In the genomic region with DNA sequence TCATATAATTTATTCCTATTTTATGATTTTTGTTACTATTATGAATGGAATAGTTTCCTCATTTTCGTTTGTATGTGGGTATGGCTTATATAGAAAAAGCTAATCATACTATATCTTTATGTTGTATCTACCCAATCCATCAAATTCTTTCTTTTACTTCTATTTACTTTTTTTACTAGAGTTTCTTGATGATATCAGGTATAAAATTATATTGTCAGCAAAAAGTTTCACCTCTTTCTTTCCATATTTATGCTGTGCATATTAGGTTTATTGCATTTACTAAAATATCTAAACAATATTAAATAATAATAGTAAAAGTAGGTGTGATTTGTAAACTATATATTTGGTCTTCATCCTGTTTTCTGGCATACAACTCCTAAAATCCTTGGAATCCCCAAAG, we compare ENCODE assay signal across 24 cellular contexts.
DNase-seq lines count a peak whose midpoint lies in the region; ATAC-seq, FAIRE-seq and TF ChIP-seq lines count a peak whose summit lies in the region.
"Had no signal": no experiment of that assay in that cellular context is flagged by ENCODE, and none has a peak within 500 bp of the region (broad histone marks: within the 10 kb centered on the region; RNA-seq: fewer than 3 reads in every experiment).

No MANE protein-coding gene starts in this region.

- intact Hi-C loops in HepG2 (cut with micrococcal nuclease; ENCODE audit: unreplicated experiment): no loop called here
- intact Hi-C loops in right lobe of liver (cut with DNase I): no loop called here
- intact Hi-C loops in K562 (cut with micrococcal nuclease): no loop called here

- TF ChIP-seq EP300 in HepG2 (IDR thresholded peaks at IDR 0.05; ENCODE audit: low read depth in 2 of 2, low read length in 2 of 2): no peak
- TF ChIP-seq EP300 in HepG2 (CRISPR knock-in tag; IDR thresholded peaks at IDR 0.05; ENCODE audit: borderline replicate concordance): no peak
- TF ChIP-seq EP300 in K562 (IDR thresholded peaks at IDR 0.05; ENCODE audit: low read length): no peak

- no peaks in the 10 kb centered on the region; a peak in 1 of 5 replicates for H3K27me3 ChIP-seq in HepG2 (ENCODE audit: control insufficient read depth in 1 of 2, insufficient read depth in 2 of 2, low read length in 2 of 2)
- H3K27me3 ChIP-seq in right lobe of liver: no peaks in the 10 kb centered on the region
- no peaks in the 10 kb centered on the region for H3K27me3 ChIP-seq in K562 (ENCODE audit: control insufficient read depth in 2 of 2, insufficient read depth in 2 of 2, low read length in 2 of 2)
- H3K27me3 ChIP-seq in neuronal stem cell (ENCODE audit: control insufficient read depth in 3 of 3, insufficient read depth in 3 of 3, low read depth in 1 of 3, low read length in 3 of 3): no peaks in the 10 kb centered on the region
- H3K27me3 ChIP-seq: BE2C, BLaER1 had no signal

- TF ChIP-seq CTCF in HepG2 (CRISPR knock-in tag; IDR thresholded peaks at IDR 0.05) (no peak), right lobe of liver (IDR thresholded peaks at IDR 0.05) (no peak), K562 (IDR thresholded peaks at IDR 0.05 in 2 of 3, conservative IDR thresholded peaks at IDR 0.05 in 1 of 3; ENCODE audit: insufficient read depth in 2 of 3, low read depth in 1 of 3, low read length in 3 of 3) (no peak)

- H2BK120ac ChIP-seq in neuronal stem cell (ENCODE audit: low read depth, low read length): no peak overlapping the region

- FAIRE-seq in HepG2 (lab: Jason Lieb, UNC) (no peak), K562 (lab: Jason Lieb, UNC) (no peak)
- FAIRE-seq: GM12878, GM12892, GM18507 had no signal

- 0% methylated on average over 1 of the region's 1 CpG for WGBS in HepG2 (ENCODE audit: low lambda C conversion rate)
- WGBS in right lobe of liver (ENCODE audit: insufficient coverage, low coverage, low lambda C conversion rate, missing lambda C conversion rate): 0% methylated on average over 1 of the region's 1 CpG
- WGBS in K562 (ENCODE audit: insufficient coverage, low coverage, missing lambda C conversion rate): 0% methylated on average over 1 of the region's 1 CpG
- WGBS in neuronal stem cell (ENCODE audit: extremely low coverage in 2 of 2, insufficient read length in 2 of 2, insufficient replicate concordance in 1 of 2), 2 donors: no CpG with 5 or more reads among the region's 1 CpG

- POLR2A ChIA-PET in HepG2 (lab: Yijun Ruan, JAX) (no interaction called here), K562 (lab: Yijun Ruan, JAX) (no interaction called here)

- no peak overlapping the region for H4K8ac ChIP-seq in neuronal stem cell (ENCODE audit: low read depth, low read length)

- no peaks in the 10 kb centered on the region for H3K79me1 ChIP-seq in neuronal stem cell (ENCODE audit: low read depth, low read length)

- H2AFZ ChIP-seq in HepG2 (ENCODE audit: low read length) (no peak overlapping the region), K562 (ENCODE audit: low read depth, low read length) (no peak overlapping the region), neuronal stem cell (ENCODE audit: low read length) (no peak overlapping the region)

- H3K36me3 ChIP-seq in HepG2 (replicated peaks in 1 of 2; ENCODE audit: control insufficient read depth in 1 of 2, insufficient read depth in 2 of 2, low read length in 2 of 2) (no peaks in the 10 kb centered on the region), right lobe of liver (no peaks in the 10 kb centered on the region), K562 (ENCODE audit: control insufficient read depth, insufficient read depth, low read length) (no peaks in the 10 kb centered on the region), neuronal stem cell (replicated peaks in 1 of 2; ENCODE audit: control insufficient read depth in 2 of 2, insufficient read depth in 2 of 2, low read length in 2 of 2) (no peaks in the 10 kb centered on the region)
- H3K36me3 ChIP-seq: BE2C, BLaER1 had no signal

- no peak overlapping the region for H3K14ac ChIP-seq in neuronal stem cell (ENCODE audit: low read length)

- BruUV-seq in HepG2 (replicated peaks; lab: Mats Ljungman, UMichigan): no TSS peak
- BruUV-seq in K562 (replicated peaks; lab: Mats Ljungman, UMichigan): no TSS peak

- H3K27ac ChIP-seq in HepG2 (ENCODE audit: extremely low read length, insufficient read depth, low read length) (no peak overlapping the region), right lobe of liver (no peak overlapping the region), K562 (ENCODE audit: extremely low read depth, low read depth, low read length) (no peak overlapping the region), neuronal stem cell (replicated peaks; ENCODE audit: low read length) (no peak overlapping the region)
- H3K27ac ChIP-seq: 22Rv1, BLaER1 had no signal

- no peak overlapping the region for H2AK5ac ChIP-seq in neuronal stem cell (ENCODE audit: low read depth, low read length)

- H3K4me1 ChIP-seq in HepG2 (ENCODE audit: insufficient read depth, low read length) (no peaks in the 10 kb centered on the region), right lobe of liver (no peaks in the 10 kb centered on the region), K562 (replicated peaks in 1 of 2; ENCODE audit: control insufficient read depth in 2 of 2, insufficient read depth in 2 of 2, low read length in 2 of 2) (no peaks in the 10 kb centered on the region), neuronal stem cell (ENCODE audit: control insufficient read depth in 2 of 2, insufficient read depth in 1 of 2, low read depth in 1 of 2, low read length in 2 of 2) (no peaks in the 10 kb centered on the region)
- H3K4me1 ChIP-seq: BE2C, BLaER1 had no signal

- no peaks in the 10 kb centered on the region for H3K9me1 ChIP-seq in K562 (ENCODE audit: control insufficient read depth, insufficient read depth, low read length)

- H3K4me3 ChIP-seq in HepG2 (replicated peaks in 1 of 3; ENCODE audit: insufficient read depth in 1 of 3, low read depth in 2 of 3, low read length in 3 of 3): no peak overlapping the region
- H3K4me3 ChIP-seq in right lobe of liver: no peak overlapping the region
- no peak overlapping the region for H3K4me3 ChIP-seq in K562
- no peak overlapping the region for H3K4me3 ChIP-seq in neuronal stem cell (ENCODE audit: low read length in 2 of 2)
- H3K4me3 ChIP-seq: BLaER1, GM12878 had no signal

- H3K9me3 ChIP-seq in HepG2 (ENCODE audit: low read length): no peaks in the 10 kb centered on the region
- no peaks in the 10 kb centered on the region for H3K9me3 ChIP-seq in right lobe of liver
- H3K9me3 ChIP-seq in K562 (replicated peaks; ENCODE audit: control insufficient read depth, insufficient read depth, low read depth, low read length): no peaks in the 10 kb centered on the region
- no peaks in the 10 kb centered on the region for H3K9me3 ChIP-seq in neuronal stem cell (replicated peaks in 1 of 2; ENCODE audit: control insufficient read depth in 2 of 2, insufficient read depth in 1 of 2, low read depth in 1 of 2, low read length in 2 of 2)
- H3K9me3 ChIP-seq: BE2C had no signal

- H3K9ac ChIP-seq in HepG2 (ENCODE audit: insufficient read depth, low read depth, low read length) (no peak overlapping the region), K562 (ENCODE audit: insufficient read depth in 1 of 2, low read depth in 2 of 2, low read length in 2 of 2) (no peak overlapping the region), neuronal stem cell (ENCODE audit: low read depth, low read length, poor library complexity) (no peak overlapping the region)
- H3K9ac ChIP-seq: BLaER1 had no signal

- H2BK5ac ChIP-seq in neuronal stem cell (ENCODE audit: low read length): no peak overlapping the region

- H3K4ac ChIP-seq in neuronal stem cell (ENCODE audit: low read length): no peak overlapping the region

- H2BK15ac ChIP-seq in neuronal stem cell (ENCODE audit: low read length): no peak overlapping the region

- H4K20me1 ChIP-seq in HepG2 (ENCODE audit: insufficient read depth, low read length): no peaks in the 10 kb centered on the region
- H4K20me1 ChIP-seq in K562 (replicated peaks; ENCODE audit: control insufficient read depth, insufficient read depth, low read length): no peaks in the 10 kb centered on the region
- H4K20me1 ChIP-seq: BLaER1 had no signal

- no peak overlapping the region for H2BK12ac ChIP-seq in neuronal stem cell (ENCODE audit: low read length)

- ATAC-seq in HepG2 (no peak), right lobe of liver (no peak), K562 (no peak)
- ATAC-seq: GM12878 had no signal

- no peak overlapping the region for H3K23ac ChIP-seq in neuronal stem cell (ENCODE audit: low read depth, low read length, poor library complexity)

- no peak overlapping the region for H3K18ac ChIP-seq in neuronal stem cell (ENCODE audit: low read length)

- CTCF ChIA-PET in HepG2 (lab: Yijun Ruan, JAX; ENCODE audit: low intra/inter-chr PET ratio, low total read pairs) (no interaction called here), K562 (lab: Yijun Ruan, JAX; ENCODE audit: low intra/inter-chr PET ratio) (no interaction called here)

- TF ChIP-seq POLR2A in HepG2 (IDR thresholded peaks at IDR 0.05; ENCODE audit: insufficient read depth in 1 of 2, low read depth in 2 of 2, low read length in 2 of 2): no peak
- no peak for TF ChIP-seq POLR2A in right lobe of liver (IDR thresholded peaks at IDR 0.05)
- TF ChIP-seq POLR2A in K562 (conservative IDR thresholded peaks at IDR 0.05): no peak

- DNase-seq in HepG2 (ENCODE audit: low spot score) (no peak), right lobe of liver (no peak), K562 (ENCODE audit: extremely low read depth in 1 of 4, low spot score in 3 of 4) (no peak), neuronal stem cell (ENCODE audit: low spot score) (no peak)
- DNase-seq in stimulated activated CD8-positive, alpha-beta memory T cell treated with anti-CD3 and anti-CD28 coated beads, Interleukin-4, amount 100 ng/mL, for 48 hours: no peak
- DNase-seq: ACHN; BE2C; C1 segment of cervical spinal cord; CD4-positive, alpha-beta memory T cell; CD4-positive, CD25-positive, alpha-beta regulatory T cell; CD8-positive, alpha-beta memory T cell; COR-L47; DMS 273 treated with DMSO at 0.1 percent for 48 hours; DMS153; DMS53; DMS79; DND-41; EL; GDM1 had no signal

- in situ Hi-C loops in HepG2 (cut with HindIII; ENCODE audit: extremely low pct_ligation_motif_present, low pct_unique_long_range_greater_than_20kb) (no loop called here), K562 (cut with MboI) (no loop called here)

- no peaks in the 10 kb centered on the region for H3K79me2 ChIP-seq in HepG2 (ENCODE audit: insufficient read depth, low read length)
- H3K79me2 ChIP-seq in K562 (ENCODE audit: control insufficient read depth, insufficient read depth, low read length): no peaks in the 10 kb centered on the region

- H3K4me2 ChIP-seq in HepG2 (ENCODE audit: low read depth, low read length) (no peak overlapping the region), K562 (ENCODE audit: insufficient read depth, low read length) (no peak overlapping the region), neuronal stem cell (ENCODE audit: insufficient read depth, low read length, poor library complexity, severe bottlenecking) (no peak overlapping the region)
- H3K4me2 ChIP-seq: BLaER1 had no signal

- TF ChIP-seq RAD21 in HepG2 (CRISPR knock-in tag; IDR thresholded peaks at IDR 0.05) (no peak), K562 (CRISPR knock-in tag; conservative IDR thresholded peaks at IDR 0.05 in 1 of 2, IDR thresholded peaks at IDR 0.05 in 1 of 2) (no peak)

- no peak overlapping the region for H4K91ac ChIP-seq in neuronal stem cell (ENCODE audit: low read depth, low read length, poor library complexity)

TF ChIP-seq in K562, 482 proteins besides CTCF, POLR2A, EP300 and RAD21 (continues in another document):
- TF ChIP-seq ASH1L (IDR thresholded peaks at IDR 0.05; ENCODE audit: borderline replicate concordance, low read depth, partially characterized antibody): no peak
